Comparison of ENCODE assay signal across 1 cellular context in genomic region chr13:98026457-98026857, GRCh38.
A peak's percentile ranks its signal among the peaks of the same experiment; 100 is the strongest.
TF ChIP-seq lines count a peak whose summit lies in the region.

No MANE protein-coding gene starts in this region.

TF ChIP-seq in HepG2, 621 proteins besides CTCF, POLR2A, EP300 and RAD21 (continued from another document and continues in another):
- TF ChIP-seq ZNF576 (CRISPR knock-in tag; IDR thresholded peaks at IDR 0.05) (no peak), PRDM4 (CRISPR knock-in tag; IDR thresholded peaks at IDR 0.05; ENCODE audit: borderline replicate concordance) (no peak), BCL6 (CRISPR knock-in tag; IDR thresholded peaks at IDR 0.05) (peak; percentile 90), NAIF1 (CRISPR knock-in tag; IDR thresholded peaks at IDR 0.05; ENCODE audit: borderline replicate concordance) (no peak), ZHX2 (IDR thresholded peaks at IDR 0.05; ENCODE audit: low read depth) (peak; percentile 41; the same call in 1 of the 2 replicates), ZHX2 (CRISPR knock-in tag; IDR thresholded peaks at IDR 0.05; ENCODE audit: borderline replicate concordance) (no peak), ZSCAN21 (CRISPR knock-in tag; IDR thresholded peaks at IDR 0.05; ENCODE audit: borderline replicate concordance) (no peak), GPBP1L1 (CRISPR knock-in tag; IDR thresholded peaks at IDR 0.05) (no peak), ARHGAP35 (CRISPR knock-in tag; IDR thresholded peaks at IDR 0.05; ENCODE audit: borderline replicate concordance) (no peak), ZNF737 (CRISPR knock-in tag; IDR thresholded peaks at IDR 0.05; ENCODE audit: borderline replicate concordance) (no peak), ZFP90 (CRISPR knock-in tag; IDR thresholded peaks at IDR 0.05; ENCODE audit: borderline replicate concordance) (no peak), ZFYVE20 (CRISPR knock-in tag; IDR thresholded peaks at IDR 0.05; ENCODE audit: borderline replicate concordance, low read depth) (no peak), BRCA1 (CRISPR knock-in tag; IDR thresholded peaks at IDR 0.05) (no peak; the same call in 1 of the 2 replicates), PRPF4 (IDR thresholded peaks at IDR 0.05; ENCODE audit: low read depth, low read length, poor library complexity, severe bottlenecking) (no peak), MXD3 (CRISPR knock-in tag; IDR thresholded peaks at IDR 0.05) (no peak), ZSCAN25 (CRISPR knock-in tag; IDR thresholded peaks at IDR 0.05) (peak; percentile 29; the same call in 1 of the 2 replicates), ZNF17 (CRISPR knock-in tag; IDR thresholded peaks at IDR 0.05) (no peak), TBP (CRISPR knock-in tag; IDR thresholded peaks at IDR 0.05) (no peak), ZNF589 (CRISPR knock-in tag; conservative IDR thresholded peaks at IDR 0.05) (no peak), PHF5A (CRISPR knock-in tag; IDR thresholded peaks at IDR 0.05; ENCODE audit: low read depth, unreplicated experiment) (peak; percentile 84), ZBTB33 (CRISPR knock-in tag; IDR thresholded peaks at IDR 0.05) (peak; percentile 66), ATF2 (CRISPR knock-in tag; IDR thresholded peaks at IDR 0.05) (peak; percentile 94), RFX1 (IDR thresholded peaks at IDR 0.05) (no peak), ZNF407 (CRISPR knock-in tag; IDR thresholded peaks at IDR 0.05; ENCODE audit: not compliant biosample characterization) (no peak), STAT5B (CRISPR knock-in tag; IDR thresholded peaks at IDR 0.05) (no peak), ZNF280D (CRISPR knock-in tag; IDR thresholded peaks at IDR 0.05) (no peak)
